Comparison of ENCODE assay signal across 1 cellular context in the genomic region with DNA sequence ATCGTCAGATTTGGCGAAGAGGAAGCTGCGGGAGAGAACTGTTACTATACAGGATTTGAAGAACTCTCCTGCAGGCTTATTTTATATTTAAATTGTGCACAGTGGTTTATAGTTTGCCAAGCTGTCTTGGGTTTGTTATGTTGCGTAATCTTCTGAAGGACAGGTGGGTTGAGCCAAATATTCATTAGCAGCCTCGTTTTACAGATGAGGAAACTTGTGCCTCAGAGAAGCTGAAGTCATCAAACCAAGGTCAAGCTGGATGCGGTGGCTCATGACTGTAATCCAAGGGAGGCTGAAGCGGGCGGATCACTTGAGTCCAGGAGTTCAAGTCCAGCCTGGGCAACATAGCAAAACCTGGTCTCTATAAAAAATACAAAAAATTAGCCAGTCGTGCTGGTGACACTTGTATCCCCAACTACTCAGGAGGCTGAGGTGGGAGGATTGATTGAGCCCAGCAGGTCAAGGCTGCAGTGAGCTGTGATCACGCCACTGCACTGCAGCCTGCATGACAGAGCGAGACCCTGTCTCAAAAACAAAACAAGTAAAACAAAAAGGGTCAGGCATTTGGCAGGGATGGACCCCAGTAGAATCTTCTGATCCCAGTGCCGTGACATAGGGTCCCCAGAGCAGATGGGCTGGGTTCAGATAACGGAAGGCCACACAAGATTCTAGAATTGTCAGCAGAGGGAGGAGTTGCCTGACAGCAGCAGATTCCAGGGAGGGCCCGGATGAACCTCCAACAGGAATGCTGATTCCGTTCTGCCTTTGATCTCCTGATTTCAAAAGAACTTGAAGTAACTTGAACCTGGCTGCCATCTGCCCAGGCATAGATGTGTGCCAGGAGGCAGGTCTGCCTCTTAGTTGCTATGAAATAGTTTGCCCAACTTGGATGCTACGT.
TF ChIP-seq lines count a peak whose summit lies in the region.

No MANE protein-coding gene starts in this region.

TF ChIP-seq in endothelial cell of umbilical vein, 7 proteins besides CTCF, POLR2A, EP300 and RAD21:
- no peak for TF ChIP-seq JUN (IDR thresholded peaks at IDR 0.05; ENCODE audit: borderline replicate concordance, insufficient read depth, insufficient read length, low read depth)
- TF ChIP-seq, protein P1, sequence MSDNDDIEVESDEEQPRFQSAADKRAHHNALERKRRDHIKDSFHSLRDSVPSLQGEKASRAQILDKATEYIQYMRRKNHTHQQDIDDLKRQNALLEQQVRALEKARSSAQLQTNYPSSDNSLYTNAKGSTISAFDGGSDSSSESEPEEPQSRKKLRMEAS (IDR thresholded peaks at IDR 0.05; ENCODE audit: insufficient read depth, insufficient read length): no peak
- TF ChIP-seq POLR2AphosphoS5 (IDR thresholded peaks at IDR 0.05; ENCODE audit: insufficient read depth, low read depth, low read length): no peak
- no peak for TF ChIP-seq GATA2 (IDR thresholded peaks at IDR 0.05; ENCODE audit: insufficient read depth, insufficient read length, low read depth, low read length)
- TF ChIP-seq EZH2 (IDR thresholded peaks at IDR 0.05; ENCODE audit: borderline replicate concordance, low read depth, low read length, severe bottlenecking): no peak
- no peak for TF ChIP-seq MYC (IDR thresholded peaks at IDR 0.05; ENCODE audit: low read depth, low read length)
- no peak for TF ChIP-seq FOS (IDR thresholded peaks at IDR 0.05; ENCODE audit: borderline replicate concordance, insufficient read depth, low read length)
